ENCODE assay signal across 30 cellular contexts in the genomic region with DNA sequence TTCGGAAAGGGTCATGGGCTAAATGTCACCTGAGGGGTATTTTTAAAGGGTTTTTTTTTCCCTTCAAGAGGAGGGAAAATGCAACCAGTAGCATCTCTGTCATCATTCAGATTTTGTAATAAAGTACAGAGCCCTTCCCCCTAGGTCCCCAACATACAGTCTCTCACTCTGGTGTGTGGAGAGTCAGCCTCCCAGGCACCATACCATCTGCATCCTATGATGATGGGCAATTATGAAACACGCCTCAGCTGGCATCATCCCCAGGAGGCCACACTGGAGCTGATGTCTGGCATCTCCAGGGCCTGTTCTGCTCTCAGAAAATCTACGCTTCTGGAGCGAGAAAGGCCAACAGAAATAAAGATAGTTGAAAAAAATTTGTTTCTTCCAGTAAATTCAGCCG. TPM values are rescaled to one million over a fixed set of nuclear protein-coding genes. Genes with fewer than 3 reads are reported as not detected.
"Had no signal": no experiment of that assay in that cellular context is flagged by ENCODE, and none has a peak within 500 bp of the region (broad histone marks: within the 10 kb centered on the region; RNA-seq: fewer than 3 reads in every experiment).

No MANE protein-coding gene starts in this region.

- H3K4me1 ChIP-seq: breast epithelium, left lung, sigmoid colon, suprapubic skin had no signal

- H3K9me3 ChIP-seq: breast epithelium, left lung, sigmoid colon, suprapubic skin, tibial nerve had no signal

- H3K9me3 Mint-ChIP-seq: activated B cell treated with CpG ODN at 0.5 μM for 24 hours; activated naive CD8-positive, alpha-beta T cell treated with anti-CD3 and anti-CD28 coated beads for 36 hours; activated T-cell treated with anti-CD3 and anti-CD28 coated beads, Interleukin-2, amount 50 U/mL, for 4 hours; activated T-helper 2 cell treated with anti-CD3 and anti-CD28 coated beads, Interferon-gamma antibody, Interleukin-2, Interleukin-4, amounts not matched to agents 10 μg/mL and 5 μg/mL and 100 μg/mL, durations not matched to agents 14 hours and 24 hours and 36 hours; central memory CD8-positive, alpha-beta T cell; naive thymus-derived CD8-positive, alpha-beta T cell; neural progenitor cell had no signal

- ATAC-seq: activated CD4-positive, alpha-beta T cell treated with anti-CD3 and anti-CD28 coated beads for 36 hours; activated T-cell treated with anti-CD3 and anti-CD28 coated beads, Interleukin-2, amount 50 U/mL, for 4 hours; esophagus mucosa; left lung; naive thymus-derived CD8-positive, alpha-beta T cell had no signal

- H3K36me3 Mint-ChIP-seq: activated naive CD8-positive, alpha-beta T cell treated with anti-CD3 and anti-CD28 coated beads for 36 hours; naive thymus-derived CD8-positive, alpha-beta T cell; neural progenitor cell had no signal

- H3K4me3 ChIP-seq: breast epithelium, left lung, lung, neural progenitor cell, sigmoid colon, suprapubic skin, tibial nerve had no signal

- H3K4me1 Mint-ChIP-seq: activated B cell treated with CpG ODN at 0.5 μM for 24 hours; activated CD4-positive, alpha-beta T cell treated with anti-CD3 and anti-CD28 coated beads for 36 hours; activated naive CD8-positive, alpha-beta T cell treated with anti-CD3 and anti-CD28 coated beads for 36 hours; central memory CD8-positive, alpha-beta T cell; naive thymus-derived CD8-positive, alpha-beta T cell had no signal

- H3K36me3 ChIP-seq: breast epithelium, left lung, neural progenitor cell, sigmoid colon, suprapubic skin, tibial nerve had no signal

- DNase-seq: activated B cell treated with CpG ODN at 0.5 μM for 24 hours; activated CD4-positive, alpha-beta T cell treated with anti-CD3 and anti-CD28 coated beads for 36 hours; activated CD4-positive, alpha-beta T cell treated with anti-CD3 and anti-CD28 coated beads, Interleukin-2, amount 50 U/mL, for 4 hours; activated CD8-positive, alpha-beta memory T cell treated with anti-CD3 and anti-CD28 coated beads, Interleukin-2, amount 50 U/mL, for 48 hours; activated naive CD4-positive, alpha-beta T cell treated with Interleukin-2 at 50 U/mL for 16 hours; activated naive CD8-positive, alpha-beta T cell treated with anti-CD3 and anti-CD28 coated beads for 36 hours; activated T-cell treated with anti-CD3 and anti-CD28 coated beads, Interleukin-2, amount 50 U/mL, for 4 hours; effector memory CD4-positive, alpha-beta T cell; foreskin melanocyte; hippocampal formation; kidney glomerular epithelial cell; left lung; sigmoid colon; stimulated activated CD4-positive, alpha-beta T cell treated with anti-CD3 and anti-CD28 coated beads, Interleukin-4, amount 100 ng/mL, for 1 hour; stimulated activated naive CD4-positive, alpha-beta T cell treated with Interleukin-2 at 50 U/mL for 16 hours; T1000 had no signal

- H3K4me2 ChIP-seq: neural progenitor cell had no signal

- H3K27ac Mint-ChIP-seq: activated B cell treated with CpG ODN at 0.5 μM for 24 hours; activated CD4-positive, alpha-beta T cell treated with anti-CD3 and anti-CD28 coated beads for 36 hours; activated naive CD8-positive, alpha-beta T cell treated with anti-CD3 and anti-CD28 coated beads for 36 hours; activated T-helper 2 cell treated with anti-CD3 and anti-CD28 coated beads, Interferon-gamma antibody, Interleukin-2, Interleukin-4, amounts not matched to agents 10 μg/mL and 5 μg/mL and 100 μg/mL, durations not matched to agents 14 hours and 24 hours and 36 hours; neural progenitor cell had no signal

- H3K27ac ChIP-seq: breast epithelium, left lung, neural progenitor cell, sigmoid colon, suprapubic skin, tibial nerve had no signal

- H3K4me3 Mint-ChIP-seq: activated B cell treated with CpG ODN at 0.5 μM for 24 hours; activated CD4-positive, alpha-beta T cell treated with anti-CD3 and anti-CD28 coated beads for 36 hours; activated naive CD8-positive, alpha-beta T cell treated with anti-CD3 and anti-CD28 coated beads for 36 hours; activated T-cell treated with anti-CD3 and anti-CD28 coated beads, Interleukin-2, amount 50 U/mL, for 4 hours; central memory CD8-positive, alpha-beta T cell; naive thymus-derived CD8-positive, alpha-beta T cell; neural progenitor cell had no signal

- H3K27me3 ChIP-seq: breast epithelium, left lung, neural progenitor cell, sigmoid colon, tibial nerve had no signal

- H3K27me3 Mint-ChIP-seq: activated CD4-positive, alpha-beta T cell treated with anti-CD3 and anti-CD28 coated beads for 36 hours had no signal

- H2AFZ ChIP-seq: neural progenitor cell had no signal

RNA-seq across cellular contexts. Expression of a gene that starts 32.0 kb away (rescaled TPM):
- total RNA-seq: activated B cell treated with CpG ODN at 0.5 μM for 24 hours; activated CD4-positive, alpha-beta T cell treated with anti-CD3 and anti-CD28 coated beads for 36 hours; activated CD8-positive, alpha-beta memory T cell treated with anti-CD3 and anti-CD28 coated beads for 36 hours; activated naive CD8-positive, alpha-beta T cell treated with anti-CD3 and anti-CD28 coated beads for 36 hours; activated T-cell treated with anti-CD3 and anti-CD28 coated beads, Interleukin-2, amount 50 U/mL, for 4 hours; activated T-helper 2 cell treated with anti-CD3 and anti-CD28 coated beads, Interferon-gamma antibody, Interleukin-2, Interleukin-4, amounts not matched to agents 10 μg/mL and 5 μg/mL and 100 μg/mL, durations not matched to agents 14 hours and 24 hours and 36 hours; dermis microvascular lymphatic vessel endothelial cell; endothelial cell of umbilical vein; esophagus mucosa; naive thymus-derived CD8-positive, alpha-beta T cell; omental fat pad; renal cortical epithelial cell; sigmoid colon; tibial nerve had no signal
- polyA plus RNA-seq: endothelial cell of umbilical vein; naive thymus-derived CD8-positive, alpha-beta T cell; sigmoid colon had no signal
